In the genomic region with DNA sequence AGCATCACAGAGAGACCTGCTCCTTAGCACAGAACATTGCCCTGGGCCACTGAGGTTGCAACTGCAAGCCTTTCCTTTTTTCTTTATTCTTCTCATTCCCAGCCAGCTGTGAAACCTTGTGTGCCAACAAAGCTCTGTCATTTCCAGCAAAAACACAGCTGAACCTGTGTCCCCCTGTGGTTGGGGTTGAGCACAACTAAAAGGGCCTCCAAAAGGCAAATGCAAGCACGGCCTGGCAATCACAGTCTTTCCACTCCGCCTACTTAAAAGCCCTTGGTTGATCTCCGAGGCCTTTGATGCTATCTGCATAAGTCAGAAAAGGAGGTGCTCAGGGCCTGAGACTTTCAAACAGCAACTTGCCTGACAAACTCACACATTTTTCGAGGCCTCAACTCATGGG, we compare ENCODE assay signal across 24 cellular contexts.
DNase-seq lines count a peak whose midpoint lies in the region; FAIRE-seq and TF ChIP-seq lines count a peak whose summit lies in the region.
"Had no signal": no experiment of that assay in that cellular context is flagged by ENCODE, and none has a peak within 500 bp of the region (broad histone marks: within the 10 kb centered on the region; RNA-seq: fewer than 3 reads in every experiment).

No MANE protein-coding gene starts in this region.

- H3K4me1 ChIP-seq in parathyroid adenoma: peaks cover 20% of the 10 kb centered on the region
- H3K4me1 ChIP-seq: lower lobe of right lung had no signal

- H3K79me2 ChIP-seq in parathyroid adenoma: no peaks in the 10 kb centered on the region

- H3K36me3 ChIP-seq in parathyroid adenoma (ENCODE audit: control insufficient read depth, insufficient read depth, low read length): no peaks in the 10 kb centered on the region
- H3K36me3 ChIP-seq: lower lobe of right lung, neutrophil, tibial artery had no signal

- peak overlapping the region; percentile 56 for H2AFZ ChIP-seq in parathyroid adenoma

- H3K4me3 ChIP-seq in astrocyte of the spinal cord (ENCODE audit: low read depth, low read length) (no peak overlapping the region), parathyroid adenoma (ENCODE audit: low read depth, low read length) (no peak overlapping the region)
- H3K4me3 ChIP-seq: lower lobe of right lung, tibial artery had no signal

- H3K4me1 Mint-ChIP-seq in activated naive CD4-positive, alpha-beta T cell treated with anti-CD3 and anti-CD28 coated beads, Interleukin-2, amount 50 U/mL, for 24 hours: peaks cover 10% of the 10 kb centered on the region
- no peaks in the 10 kb centered on the region for H3K4me1 Mint-ChIP-seq in activated naive CD4-positive, alpha-beta T cell treated with anti-CD3 and anti-CD28 coated beads, Interleukin-2, amount 10 ng/mL, durations not matched to agents 7 days and 5 days
- H3K4me1 Mint-ChIP-seq: activated CD8-positive, alpha-beta memory T cell treated with anti-CD3 and anti-CD28 coated beads, Interleukin-2, amount 10 ng/mL, durations not matched to agents 7 days and 5 days; central memory CD8-positive, alpha-beta T cell had no signal

- FAIRE-seq in H54 (lab: Jason Lieb, UNC): no peak
- FAIRE-seq: small intestine had no signal

- TF ChIP-seq CTCF in astrocyte of the spinal cord (IDR thresholded peaks at IDR 0.05; ENCODE audit: low read depth, low read length) (no peak), parathyroid adenoma (IDR thresholded peaks at IDR 0.05) (no peak)

- in situ Hi-C loops in astrocyte of the spinal cord (cut with HindIII; ENCODE audit: low sequenced_read_pairs): no loop called here

- CTCF ChIA-PET in activated naive CD4-positive, alpha-beta T cell treated with anti-CD3 and anti-CD28 coated beads, Interleukin-2, amount 10 ng/mL, durations not matched to agents 7 days and 5 days (lab: Charles Lee): no interaction called here

- H3K36me3 Mint-ChIP-seq in activated naive CD4-positive, alpha-beta T cell treated with anti-CD3 and anti-CD28 coated beads, Interleukin-2, amount 50 U/mL, for 24 hours: peaks cover 3% of the 10 kb centered on the region
- H3K36me3 Mint-ChIP-seq in activated naive CD4-positive, alpha-beta T cell treated with anti-CD3 and anti-CD28 coated beads, Interleukin-2, amount 10 ng/mL, durations not matched to agents 7 days and 5 days: no peaks in the 10 kb centered on the region
- H3K36me3 Mint-ChIP-seq: activated CD8-positive, alpha-beta memory T cell treated with anti-CD3 and anti-CD28 coated beads, Interleukin-2, amount 10 ng/mL, durations not matched to agents 7 days and 5 days had no signal

- no peak overlapping the region for H3K4me2 ChIP-seq in parathyroid adenoma (ENCODE audit: low read length)

- no peak for TF ChIP-seq POLR2A in H54 (IDR thresholded peaks at IDR 0.05; ENCODE audit: low read depth, low read length)

- no peak overlapping the region for H3K9ac ChIP-seq in parathyroid adenoma

- no peaks in the 10 kb centered on the region for H3K27me3 Mint-ChIP-seq in activated naive CD4-positive, alpha-beta T cell treated with anti-CD3 and anti-CD28 coated beads, Interleukin-2, amount 50 U/mL, for 24 hours
- H3K27me3 Mint-ChIP-seq in activated naive CD4-positive, alpha-beta T cell treated with anti-CD3 and anti-CD28 coated beads, Interleukin-2, amount 10 ng/mL, durations not matched to agents 7 days and 5 days: peaks cover 11% of the 10 kb centered on the region
- H3K27me3 Mint-ChIP-seq: stimulated activated naive CD8-positive, alpha-beta T cell treated with anti-CD3 and anti-CD28 coated beads, Interleukin-15, Interleukin-2, amounts not matched to agents 100 ng/mL and 50 ng/mL, for 24 hours had no signal

- H3K27ac Mint-ChIP-seq in activated naive CD4-positive, alpha-beta T cell treated with anti-CD3 and anti-CD28 coated beads, Interleukin-2, amount 50 U/mL, for 24 hours: peak overlapping the region; percentile 5
- no peak overlapping the region for H3K27ac Mint-ChIP-seq in activated naive CD4-positive, alpha-beta T cell treated with anti-CD3 and anti-CD28 coated beads, Interleukin-2, amount 10 ng/mL, durations not matched to agents 7 days and 5 days
- H3K27ac Mint-ChIP-seq: activated CD8-positive, alpha-beta memory T cell treated with anti-CD3 and anti-CD28 coated beads, Interleukin-2, amount 10 ng/mL, durations not matched to agents 7 days and 5 days; H9; stimulated activated naive CD8-positive, alpha-beta T cell treated with anti-CD3 and anti-CD28 coated beads, Interleukin-15, Interleukin-2, amounts not matched to agents 100 ng/mL and 50 ng/mL, for 24 hours had no signal

- H3K27me3 ChIP-seq in parathyroid adenoma (ENCODE audit: control insufficient read depth, insufficient read depth, low read length): no peaks in the 10 kb centered on the region
- H3K27me3 ChIP-seq: neutrophil, tibial artery had no signal

- H3K27ac ChIP-seq in parathyroid adenoma: peak overlapping the region; percentile 81
- H3K27ac ChIP-seq: epithelial cell of prostate, foreskin keratinocyte, lower lobe of right lung, neutrophil, tibial artery, VCaP had no signal

- no peaks in the 10 kb centered on the region for H3K9me3 ChIP-seq in parathyroid adenoma (ENCODE audit: control insufficient read depth, low read length)
- H3K9me3 ChIP-seq: lower lobe of right lung, neutrophil, tibial artery had no signal

- no peak overlapping the region for H3K4me3 Mint-ChIP-seq in activated naive CD4-positive, alpha-beta T cell treated with anti-CD3 and anti-CD28 coated beads, Interleukin-2, amount 50 U/mL, for 24 hours
- H3K4me3 Mint-ChIP-seq in activated naive CD4-positive, alpha-beta T cell treated with anti-CD3 and anti-CD28 coated beads, Interleukin-2, amount 10 ng/mL, durations not matched to agents 7 days and 5 days: no peak overlapping the region
- H3K4me3 Mint-ChIP-seq: activated CD8-positive, alpha-beta memory T cell treated with anti-CD3 and anti-CD28 coated beads, Interleukin-2, amount 10 ng/mL, durations not matched to agents 7 days and 5 days; central memory CD8-positive, alpha-beta T cell; H9; stimulated activated naive CD8-positive, alpha-beta T cell treated with anti-CD3 and anti-CD28 coated beads, Interleukin-15, Interleukin-2, amounts not matched to agents 100 ng/mL and 50 ng/mL, for 24 hours had no signal

- H3K9me3 Mint-ChIP-seq in activated naive CD4-positive, alpha-beta T cell treated with anti-CD3 and anti-CD28 coated beads, Interleukin-2, amount 50 U/mL, for 24 hours: no peaks in the 10 kb centered on the region
- no peaks in the 10 kb centered on the region for H3K9me3 Mint-ChIP-seq in activated naive CD4-positive, alpha-beta T cell treated with anti-CD3 and anti-CD28 coated beads, Interleukin-2, amount 10 ng/mL, durations not matched to agents 7 days and 5 days
- H3K9me3 Mint-ChIP-seq: central memory CD8-positive, alpha-beta T cell; H9; stimulated activated naive CD8-positive, alpha-beta T cell treated with anti-CD3 and anti-CD28 coated beads, Interleukin-15, Interleukin-2, amounts not matched to agents 100 ng/mL and 50 ng/mL, for 24 hours had no signal

- DNase-seq in activated naive CD4-positive, alpha-beta T cell treated with anti-CD3 and anti-CD28 coated beads, Interleukin-2, amount 10 ng/mL, durations not matched to agents 7 days and 5 days: no peak
- DNase-seq in NCI-H2227 (lab: John Stamatoyannopoulos, UW; ENCODE audit: unreplicated experiment) (peak; percentile 41), astrocyte of the spinal cord (ENCODE audit: low read depth, low spot score) (peak; percentile 1), NCI-H1694 (lab: John Stamatoyannopoulos, UW) (no peak), H54 (ENCODE audit: insufficient read length, low spot score) (no peak)
- DNase-seq: activated CD8-positive, alpha-beta memory T cell treated with anti-CD3 and anti-CD28 coated beads, Interleukin-2, amount 10 ng/mL, durations not matched to agents 7 days and 5 days; activated effector memory CD4-positive, alpha-beta T cell treated with Interleukin-2 at 50 U/mL for 16 hours; GDM1; H9; lower lobe of right lung; NCI-H1105; NCI-H446 treated with DMSO at 0.1 percent for 48 hours; RPMI8226; small intestine; stimulated activated CD4-positive, alpha-beta T cell treated with anti-CD3 and anti-CD28 coated beads, Interleukin-4, amount 100 ng/mL, for 24 hours; tibial artery had no signal

Comparison
In these comparisons a context has a peak if more than half of its experiments do, and no peak if none do; other contexts are left out.
1. DNase-seq: peak in NCI-H2227 (single experiment) and astrocyte of the spinal cord (single experiment); none in activated naive CD4-positive, alpha-beta T cell treated with anti-CD3 and anti-CD28 coated beads, Interleukin-2, amount 10 ng/mL, durations not matched to agents 7 days and 5 days (single experiment), NCI-H1694 (single experiment) and H54 (single experiment).